In the genomic region with DNA sequence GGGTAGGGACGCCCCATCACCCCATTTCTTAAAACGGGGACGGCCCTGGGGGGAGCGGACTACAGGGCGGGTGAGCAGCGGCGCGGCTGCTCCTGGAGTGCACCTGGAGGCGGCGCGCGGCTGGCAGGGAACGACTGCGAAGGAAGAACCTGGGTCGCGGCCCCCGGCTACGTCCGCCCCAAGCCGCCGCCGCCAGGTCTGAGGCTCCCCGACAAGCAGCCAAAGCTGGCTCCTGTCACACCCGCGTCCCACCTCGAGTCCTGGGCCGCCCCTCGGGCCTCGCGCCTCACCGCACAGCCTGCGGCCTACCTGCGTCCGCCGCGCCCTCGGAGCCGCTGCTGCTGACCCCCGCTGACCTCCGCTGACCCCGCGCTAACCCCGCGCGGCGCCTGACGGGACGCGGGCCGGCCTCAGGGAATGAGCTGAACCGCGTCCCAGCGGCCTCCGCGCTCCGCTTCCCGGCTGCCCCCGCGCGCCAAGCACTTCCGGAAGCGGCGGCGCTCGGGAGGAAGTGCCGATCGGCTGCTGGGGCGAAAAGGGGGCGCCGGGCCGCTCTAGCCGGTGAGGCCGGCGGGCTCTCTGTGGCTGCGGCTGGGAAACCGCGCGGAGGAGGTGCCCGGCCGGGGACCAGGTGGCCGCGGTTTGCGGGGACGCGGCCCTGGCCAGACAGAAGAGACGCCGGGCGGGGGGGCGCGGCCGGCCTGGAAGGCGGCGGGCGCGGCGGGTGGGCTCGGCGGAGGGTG, we compare ENCODE assay signal across 8 cellular contexts. TPM values are rescaled to one million over a fixed set of nuclear protein-coding genes. Genes with fewer than 3 reads are reported as not detected.
DNase-seq lines count a peak whose midpoint lies in the region; ATAC-seq and TF ChIP-seq lines count a peak whose summit lies in the region.

A gene with protein sequence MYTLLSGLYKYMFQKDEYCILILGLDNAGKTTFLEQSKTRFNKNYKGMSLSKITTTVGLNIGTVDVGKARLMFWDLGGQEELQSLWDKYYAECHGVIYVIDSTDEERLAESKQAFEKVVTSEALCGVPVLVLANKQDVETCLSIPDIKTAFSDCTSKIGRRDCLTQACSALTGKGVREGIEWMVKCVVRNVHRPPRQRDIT (minus strand): TSS at position 419 of the 743 bp plus-strand sequence. CDS start 885 bp downstream, outside the sequence.
A gene with protein sequence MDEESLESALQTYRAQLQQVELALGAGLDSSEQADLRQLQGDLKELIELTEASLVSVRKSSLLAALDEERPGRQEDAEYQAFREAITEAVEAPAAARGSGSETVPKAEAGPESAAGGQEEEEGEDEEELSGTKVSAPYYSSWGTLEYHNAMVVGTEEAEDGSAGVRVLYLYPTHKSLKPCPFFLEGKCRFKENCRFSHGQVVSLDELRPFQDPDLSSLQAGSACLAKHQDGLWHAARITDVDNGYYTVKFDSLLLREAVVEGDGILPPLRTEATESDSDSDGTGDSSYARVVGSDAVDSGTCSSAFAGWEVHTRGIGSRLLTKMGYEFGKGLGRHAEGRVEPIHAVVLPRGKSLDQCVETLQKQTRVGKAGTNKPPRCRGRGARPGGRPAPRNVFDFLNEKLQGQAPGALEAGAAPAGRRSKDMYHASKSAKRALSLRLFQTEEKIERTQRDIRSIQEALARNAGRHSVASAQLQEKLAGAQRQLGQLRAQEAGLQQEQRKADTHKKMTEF (plus strand): TSS at position 482 of the 743 bp plus-strand sequence. CDS start 542 bp downstream, outside the sequence.

- H3K4me3 ChIP-seq in PC-9: peak within 1 kb of the TSS; percentile 96

- H3K27ac Mint-ChIP-seq in Calu3 (ENCODE audit: unreplicated experiment): peak within 1 kb of the TSS; percentile 85
- H3K27ac Mint-ChIP-seq in IgD-negative memory B cell: peak within 1 kb of the TSS; percentile 78 to 95 (median 92)

- POLR2A ChIA-PET in PC-9 (lab: Charles Lee; ENCODE audit: unreplicated experiment): interaction anchor here (0.5 to 1.4 kb wide), 10 partner anchors 9 to 488 kb away, joined by 3 to 11 read pairs (median 6); a partner anchor contains a TSS

- H3K36me3 ChIP-seq in PC-9 (ENCODE audit: low read depth): peaks cover 41% of the 10 kb centered on the region

- H4K20me1 ChIP-seq in PC-9 (ENCODE audit: insufficient read depth): peaks cover 12% of the 10 kb centered on the region; the same call in 1 of the 2 replicates

- H3K27me3 ChIP-seq in PC-9 (ENCODE audit: insufficient read depth, low read depth): no peaks in the 10 kb centered on the region

- CTCF ChIA-PET in Calu3 (lab: Charles Lee) (interaction anchor here (0.6 to 3.1 kb wide), 14 partner anchors 9 to 413 kb away, joined by 3 to 18 read pairs (median 6); a partner anchor contains a TSS), PC-9 (lab: Charles Lee) (interaction anchor here (0.7 to 1.2 kb wide), 3 partner anchors 38 to 188 kb away, joined by 3 to 6 read pairs (median 3); a partner anchor contains a TSS)

- H3K4me1 Mint-ChIP-seq in Calu3 (ENCODE audit: low read depth, unreplicated experiment) (peaks cover 42% of the 10 kb centered on the region), IgD-negative memory B cell (peaks cover 21 to 31% (median 23%) of the 10 kb centered on the region in 3 donors)

- DNase-seq in Calu3 (peak; percentile 96), PC-9 (peak; percentile 67 to 91), activated T-cell treated with anti-CD3 and anti-CD28 coated beads for 48 hours (ENCODE audit: low read depth) (peak; percentile 85), erythroblast (lab: John Stamatoyannopoulos, UW) (peak; percentile 91 to 94), mucosa of gallbladder (ENCODE audit: low spot score) (peak; percentile 91)
- DNase-seq in stimulated activated CD8-positive, alpha-beta memory T cell treated with anti-CD3 and anti-CD28 coated beads, Interleukin-4, amount 100 ng/mL, for 4 hours (ENCODE audit: low read depth in 2 of 2, low spot score in 1 of 2): peak; percentile 64 to 76

- peaks cover 92% of the 10 kb centered on the region for H3K36me3 Mint-ChIP-seq in Calu3 (ENCODE audit: insufficient read depth, unreplicated experiment)
- peaks cover 7% of the 10 kb centered on the region for H3K36me3 Mint-ChIP-seq in IgD-negative memory B cell

- no peaks in the 10 kb centered on the region for H3K9me2 ChIP-seq in PC-9 (ENCODE audit: insufficient read depth)

- H3K9me3 Mint-ChIP-seq in Calu3 (ENCODE audit: low read depth, unreplicated experiment) (peaks cover 7% of the 10 kb centered on the region), IgD-negative memory B cell (peaks cover 0 to 3% (median 1%) of the 10 kb centered on the region in 3 donors)

- ATAC-seq in GM21515 (IDR thresholded peaks at IDR 0.05; ENCODE audit: unreplicated experiment): peak; percentile 57

- intact Hi-C loops in Calu3 (cut with micrococcal nuclease; ENCODE audit: unreplicated experiment): no loop called here
- intact Hi-C loops in PC-9 (cut with micrococcal nuclease; ENCODE audit: unreplicated experiment): loop anchor here (1.0 to 5.0 kb wide), 5 partner anchors 23 to 265 kb away; a partner anchor contains a TSS

- no peak for TF ChIP-seq CTCF in Calu3 (IDR thresholded peaks at IDR 0.05; ENCODE audit: unreplicated experiment)
- no peak for TF ChIP-seq CTCF in PC-9 (conservative IDR thresholded peaks at IDR 0.05)

- peak within 1 kb of the TSS; percentile 37 for H3K27ac ChIP-seq in PC-9

- H3K4me3 Mint-ChIP-seq in Calu3 (ENCODE audit: low read depth, unreplicated experiment): peak within 1 kb of the TSS; percentile 97
- peak within 1 kb of the TSS; percentile 85 to 92 (median 90) for H3K4me3 Mint-ChIP-seq in IgD-negative memory B cell

- no peaks in the 10 kb centered on the region for H3K9me3 ChIP-seq in PC-9 (ENCODE audit: insufficient read depth, low read depth)

- no TSS peak for BruUV-seq in Calu3 (replicated peaks; lab: Mats Ljungman, UMichigan)
- no TSS peak for BruUV-seq in PC-9 (replicated peaks; lab: Mats Ljungman, UMichigan)

- no peaks in the 10 kb centered on the region for H3K27me3 Mint-ChIP-seq in Calu3 (ENCODE audit: unreplicated experiment)
- H3K27me3 Mint-ChIP-seq in IgD-negative memory B cell: no peaks in the 10 kb centered on the region

- H3K4me1 ChIP-seq in PC-9 (replicated peaks; ENCODE audit: insufficient read depth): peaks cover 18% of the 10 kb centered on the region

- peak within 1 kb of the TSS; percentile 97 for H3K4me2 ChIP-seq in PC-9

- H2AFZ ChIP-seq in PC-9: peak within 1 kb of the TSS; percentile 85

- H3K79me2 ChIP-seq in PC-9 (ENCODE audit: low read depth): peaks cover 74% of the 10 kb centered on the region

- peak; percentile 57 for TF ChIP-seq POLR2A in erythroblast (IDR thresholded peaks at IDR 0.05; ENCODE audit: low read length)

- H3F3A ChIP-seq in PC-9 (ENCODE audit: insufficient read depth, low read depth): peaks cover 9% of the 10 kb centered on the region; the same call in 1 of the 2 replicates

RNA-seq across cellular contexts. Expression of the first gene that starts in this region (rescaled TPM):
- total RNA-seq in Calu3 (2022): 74.0 and 85.1 TPM in 2 replicates
- 64.3 TPM for polyA plus RNA-seq in IgD-negative memory B cell
- total RNA-seq in PC-9 (2021): 59.1 and 71.1 TPM in 2 replicates
- total RNA-seq in mucosa of gallbladder: 52.2 TPM

RNA-seq across cellular contexts. Expression of the second gene that starts in this region (rescaled TPM):
- total RNA-seq in Calu3 (2022): 47.0 and 48.4 TPM in 2 replicates
- polyA plus RNA-seq in IgD-negative memory B cell: 59.4 TPM
- 27.2 and 31.4 TPM in 2 replicates for total RNA-seq in PC-9 (2021)
- total RNA-seq in mucosa of gallbladder: 34.7 TPM

Comparison
In these comparisons a context has a peak if more than half of its experiments do, and no peak if none do; other contexts are left out.
1. Peak in every context shown above with its lines: DNase-seq, ATAC-seq, H3K4me3 ChIP-seq and H3K27ac ChIP-seq.